8 cellular contexts compared by ENCODE assay signal in genomic region chr21:21200103-21200938, GRCh38.
DNase-seq lines count a peak whose midpoint lies in the region; ATAC-seq and TF ChIP-seq lines count a peak whose summit lies in the region.

No MANE protein-coding gene starts in this region.

- peak overlapping the region; percentile 51 for H2AFZ ChIP-seq in PC-3 (ENCODE audit: low read length)

- no peak overlapping the region for H3K27ac ChIP-seq in PC-3 (ENCODE audit: low read length)

- H3K27me3 Mint-ChIP-seq in dendritic cell treated with granulocyte-macrophage colony-stimulating factor and Interleukin-4, amounts not matched to agents 40 ng/mL and 50 ng/mL, for 4 days = peaks cover 24% of the 10 kb centered on the region
- no peaks in the 10 kb centered on the region for H3K27me3 Mint-ChIP-seq in natural killer cell treated with Interleukin-12 subunit alpha and Interleukin-12 subunit beta and Interleukin-15 and Interleukin-18, amount 100 ng/mL, for 72 hours

- no peaks in the 10 kb centered on the region for H3K36me3 ChIP-seq in PC-3 (ENCODE audit: low read depth, low read length)

- intact Hi-C loops in PC-3 (cut with micrococcal nuclease) = no loop called here
- intact Hi-C loops in dendritic cell treated with granulocyte-macrophage colony-stimulating factor and Interleukin-4, amounts not matched to agents 40 ng/mL and 50 ng/mL, for 4 days (cut with micrococcal nuclease) = no loop called here

- H3K79me2 ChIP-seq in PC-3 (ENCODE audit: low read length) = no peaks in the 10 kb centered on the region

- peak; percentile 99 for ATAC-seq in PC-3
- peak; percentile 78 to 91 for ATAC-seq in natural killer cell treated with Interleukin-12 subunit alpha and Interleukin-12 subunit beta and Interleukin-15 and Interleukin-18, amount 100 ng/mL, for 72 hours

- H3K9me3 ChIP-seq in PC-3 (ENCODE audit: low read length) = no peaks in the 10 kb centered on the region

- H3K4me1 ChIP-seq in PC-3 (ENCODE audit: insufficient read depth, low read length) = no peaks in the 10 kb centered on the region; the same call in 1 of the 2 replicates

- peaks cover 27% of the 10 kb centered on the region for H3K4me1 Mint-ChIP-seq in dendritic cell treated with granulocyte-macrophage colony-stimulating factor and Interleukin-4, amounts not matched to agents 40 ng/mL and 50 ng/mL, for 4 days (ENCODE audit: low read depth)
- H3K4me1 Mint-ChIP-seq in natural killer cell treated with Interleukin-12 subunit alpha and Interleukin-12 subunit beta and Interleukin-15 and Interleukin-18, amount 100 ng/mL, for 72 hours (ENCODE audit: low read depth in 2 of 2) = peaks cover 27 to 30% of the 10 kb centered on the region in 2 donors

- peak overlapping the region; percentile 37 for H3K4me2 ChIP-seq in PC-3 (ENCODE audit: low read length)

- H3K9me2 ChIP-seq in PC-3 (replicated peaks; ENCODE audit: low read length) = no peaks in the 10 kb centered on the region

- POLR2A ChIA-PET in PC-3 (lab: Charles Lee; ENCODE audit: unreplicated experiment) = no interaction called here

- H4K20me1 ChIP-seq in PC-3 (ENCODE audit: low read length) = no peaks in the 10 kb centered on the region

- 0 out of 2 replicates have a peak overlapping the region, but pooled peaks have one; percentile 3 for H3K9ac ChIP-seq in PC-3 (ENCODE audit: low read length)

- DNase-seq in AG20443 (ENCODE audit: low spot score) = peak; percentile 88
- peak; percentile 85 for DNase-seq in PC-3
- peak; percentile 76 for DNase-seq in natural killer cell treated with Interleukin-12 subunit alpha and Interleukin-12 subunit beta and Interleukin-15 and Interleukin-18, amount 100 ng/mL, for 72 hours (ENCODE audit: low spot score)
- no peak for DNase-seq in NCI-H1092 (lab: John Stamatoyannopoulos, UW)
- no peak for DNase-seq in SKM-1 (lab: John Stamatoyannopoulos, UW; ENCODE audit: unreplicated experiment)
- DNase-seq in DMS 273 treated with DMSO at 0.1 percent for 48 hours (lab: John Stamatoyannopoulos, UW) = no peak
- no peak for DNase-seq in RPMI8226

- peak overlapping the region; percentile 71 for H3K27ac Mint-ChIP-seq in dendritic cell treated with granulocyte-macrophage colony-stimulating factor and Interleukin-4, amounts not matched to agents 40 ng/mL and 50 ng/mL, for 4 days
- peak overlapping the region; percentile 93 to 96 for H3K27ac Mint-ChIP-seq in natural killer cell treated with Interleukin-12 subunit alpha and Interleukin-12 subunit beta and Interleukin-15 and Interleukin-18, amount 100 ng/mL, for 72 hours

- H3K4me3 ChIP-seq in PC-3 (ENCODE audit: low read length) = peak overlapping the region; percentile 9; the same call in 1 of the 2 replicates

- peak overlapping the region; percentile 51 for H3K4me3 Mint-ChIP-seq in dendritic cell treated with granulocyte-macrophage colony-stimulating factor and Interleukin-4, amounts not matched to agents 40 ng/mL and 50 ng/mL, for 4 days
- peak overlapping the region; percentile 78 for H3K4me3 Mint-ChIP-seq in natural killer cell treated with Interleukin-12 subunit alpha and Interleukin-12 subunit beta and Interleukin-15 and Interleukin-18, amount 100 ng/mL, for 72 hours

- CTCF ChIA-PET in PC-3 (lab: Charles Lee) = interaction anchor here (0.6 kb wide), 2 partner anchors 158 to 349 kb away, joined by 5 to 11 read pairs; no protein-coding TSS in a partner anchor

- BruUV-seq in PC-3 (replicated peaks; lab: Mats Ljungman, UMichigan) = no TSS peak

- no peaks in the 10 kb centered on the region for H3K27me3 ChIP-seq in PC-3 (ENCODE audit: low read length)

- H3F3A ChIP-seq in PC-3 (ENCODE audit: low read length, unreplicated experiment) = no peaks in the 10 kb centered on the region

- no peaks in the 10 kb centered on the region for H3K36me3 Mint-ChIP-seq in dendritic cell treated with granulocyte-macrophage colony-stimulating factor and Interleukin-4, amounts not matched to agents 40 ng/mL and 50 ng/mL, for 4 days (ENCODE audit: low read depth)
- no peaks in the 10 kb centered on the region for H3K36me3 Mint-ChIP-seq in natural killer cell treated with Interleukin-12 subunit alpha and Interleukin-12 subunit beta and Interleukin-15 and Interleukin-18, amount 100 ng/mL, for 72 hours

- no peaks in the 10 kb centered on the region for H3K9me3 Mint-ChIP-seq in dendritic cell treated with granulocyte-macrophage colony-stimulating factor and Interleukin-4, amounts not matched to agents 40 ng/mL and 50 ng/mL, for 4 days
- no peaks in the 10 kb centered on the region for H3K9me3 Mint-ChIP-seq in natural killer cell treated with Interleukin-12 subunit alpha and Interleukin-12 subunit beta and Interleukin-15 and Interleukin-18, amount 100 ng/mL, for 72 hours

- TF ChIP-seq CTCF in PC-3 (conservative IDR thresholded peaks at IDR 0.05; ENCODE audit: low read depth, low read length) = no peak

Comparison
In these comparisons a context has a peak if more than half of its experiments do, and no peak if none do; other contexts are left out.
1. DNase-seq: peak in AG20443 (single experiment), PC-3 (single experiment) and natural killer cell treated with Interleukin-12 subunit alpha and Interleukin-12 subunit beta and Interleukin-15 and Interleukin-18, amount 100 ng/mL, for 72 hours (single experiment); none in NCI-H1092 (single experiment), SKM-1 (single experiment), DMS 273 treated with DMSO at 0.1 percent for 48 hours (single experiment) and RPMI8226 (single experiment).